Comparison of ENCODE assay signal across 26 cellular contexts in the genomic region with DNA sequence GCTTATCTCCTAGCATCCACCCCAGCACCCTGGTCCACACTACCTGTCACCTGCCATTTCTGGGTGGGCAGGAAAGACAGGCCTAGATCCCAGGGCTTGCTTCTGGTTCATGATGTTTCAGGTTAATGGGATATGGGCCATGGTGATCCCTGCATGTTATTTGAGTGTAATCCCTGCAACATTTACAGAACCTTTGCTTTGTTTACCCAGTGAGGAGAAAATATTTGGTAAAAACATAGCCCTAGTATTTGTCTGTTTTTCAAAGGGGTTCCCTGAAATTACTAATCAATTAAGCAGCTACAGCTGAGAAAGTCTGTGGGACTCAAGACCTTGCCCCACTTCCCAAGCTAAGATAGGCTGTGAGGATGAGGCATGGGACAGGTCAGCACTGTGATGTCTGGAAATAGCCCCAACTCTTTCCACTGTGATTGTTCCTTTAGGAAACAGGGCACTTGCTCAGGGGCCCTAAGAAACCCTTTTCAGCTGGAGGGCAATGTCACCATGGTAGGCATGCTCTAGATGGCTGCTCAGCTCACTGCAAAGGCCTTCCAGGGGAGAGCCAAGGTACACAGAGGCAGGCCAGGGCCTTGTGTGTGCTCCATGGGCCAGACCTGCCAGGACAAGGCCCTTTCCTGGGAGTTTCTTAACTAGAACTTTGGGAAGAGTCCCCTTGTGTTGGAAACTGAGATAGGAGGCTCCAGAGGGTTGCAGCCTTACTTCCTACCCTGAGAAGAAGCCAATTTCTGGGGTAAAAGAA. TPM values are rescaled to one million over a fixed set of nuclear protein-coding genes. Genes with fewer than 3 reads are reported as not detected.
DNase-seq lines count a peak whose midpoint lies in the region; ATAC-seq, FAIRE-seq and TF ChIP-seq lines count a peak whose summit lies in the region.
"Had no signal": no experiment of that assay in that cellular context is flagged by ENCODE, and none has a peak within 500 bp of the region (broad histone marks: within the 10 kb centered on the region; RNA-seq: fewer than 3 reads in every experiment).

No MANE protein-coding gene starts in this region.

- no peak for FAIRE-seq in GM12891 (lab: Jason Lieb, UNC)
- FAIRE-seq: G401.6, GM18507 had no signal

- ATAC-seq in HG03342 (IDR thresholded peaks at IDR 0.05; ENCODE audit: unreplicated experiment) (no peak), GM21717 (IDR thresholded peaks at IDR 0.05; ENCODE audit: unreplicated experiment) (no peak)
- ATAC-seq: activated CD4-positive, CD25-positive, alpha-beta regulatory T cell treated with anti-CD3 and anti-CD28 coated beads, Interleukin-2, amount 50 U/mL, for 24 hours; activated CD8-positive, alpha-beta T cell treated with anti-CD3 and anti-CD28 coated beads, Interleukin-2, amount 10 ng/mL, durations not matched to agents 7 days and 5 days; HCT116 had no signal

- no peaks in the 10 kb centered on the region for H3K36me3 ChIP-seq in A673 (ENCODE audit: insufficient read depth, low read length, poor library complexity, severe bottlenecking)
- H3K36me3 ChIP-seq in HUES48 (ENCODE audit: control insufficient read depth, insufficient read depth, low read length): no peaks in the 10 kb centered on the region
- H3K36me3 ChIP-seq in hepatocyte (replicated peaks; ENCODE audit: insufficient read depth, low read depth): no peaks in the 10 kb centered on the region
- no peaks in the 10 kb centered on the region for H3K36me3 ChIP-seq in neural progenitor cell
- H3K36me3 ChIP-seq: adrenal gland, left lung, uterus had no signal

- H3K4me2 ChIP-seq in hepatocyte (peak overlapping the region; percentile 18), neural progenitor cell (peak overlapping the region; percentile 6)

- no peaks in the 10 kb centered on the region for H3K9me3 Mint-ChIP-seq in neural progenitor cell
- H3K9me3 Mint-ChIP-seq: activated T-cell treated with anti-CD3 and anti-CD28 coated beads, Interleukin-2, amount 50 U/mL, for 24 hours; CD4-positive, alpha-beta memory T cell had no signal

- H3K9me2 ChIP-seq in hepatocyte (replicated peaks; ENCODE audit: insufficient read depth): no peaks in the 10 kb centered on the region

- BruUV-seq in A673 (replicated peaks; lab: Mats Ljungman, UMichigan): no TSS peak

- H2AFZ ChIP-seq in hepatocyte (no peak overlapping the region), neural progenitor cell (replicated peaks) (peak overlapping the region; percentile 59)

- no peak for TF ChIP-seq POLR2A in GM12891 (IDR thresholded peaks at IDR 0.05; ENCODE audit: low read depth, low read length)

- no peaks in the 10 kb centered on the region for H3F3A ChIP-seq in neural progenitor cell (ENCODE audit: low read depth)

- no peaks in the 10 kb centered on the region for H3K9me3 ChIP-seq in A673 (ENCODE audit: low read depth, low read length, poor library complexity, severe bottlenecking)
- H3K9me3 ChIP-seq in HUES48 (ENCODE audit: control insufficient read depth, insufficient read depth, low read length): no peaks in the 10 kb centered on the region
- no peaks in the 10 kb centered on the region for H3K9me3 ChIP-seq in hepatocyte (ENCODE audit: low read depth)
- no peaks in the 10 kb centered on the region for H3K9me3 ChIP-seq in neural progenitor cell (ENCODE audit: low read depth)
- H3K9me3 ChIP-seq: adrenal gland, left lung, uterus had no signal

- H3K79me2 ChIP-seq in hepatocyte: peaks cover 19% of the 10 kb centered on the region
- H3K79me2 ChIP-seq in neural progenitor cell (ENCODE audit: low read depth): no peaks in the 10 kb centered on the region

- TF ChIP-seq CTCF in A673 (conservative IDR thresholded peaks at IDR 0.05; ENCODE audit: low read depth, low read length): no peak
- no peak for TF ChIP-seq CTCF in hepatocyte (IDR thresholded peaks at IDR 0.05; ENCODE audit: poor library complexity)
- no peak for TF ChIP-seq CTCF in neural progenitor cell (IDR thresholded peaks at IDR 0.05)

- H3K27me3 ChIP-seq in A673 (replicated peaks; ENCODE audit: insufficient read depth, low read depth, low read length, poor library complexity): no peaks in the 10 kb centered on the region
- H3K27me3 ChIP-seq in HUES48 (ENCODE audit: control insufficient read depth, insufficient read depth, low read length): no peaks in the 10 kb centered on the region
- no peaks in the 10 kb centered on the region for H3K27me3 ChIP-seq in hepatocyte
- no peaks in the 10 kb centered on the region for H3K27me3 ChIP-seq in neural progenitor cell
- H3K27me3 ChIP-seq: adrenal gland, left lung, uterus had no signal

- H3K27me3 Mint-ChIP-seq in neural progenitor cell (ENCODE audit: insufficient read depth, low read depth): peaks cover 6% of the 10 kb centered on the region
- H3K27me3 Mint-ChIP-seq: activated T-cell treated with anti-CD3 and anti-CD28 coated beads, Interleukin-2, amount 50 U/mL, for 24 hours; CD4-positive, alpha-beta memory T cell had no signal

- peaks cover 13% of the 10 kb centered on the region for H3K4me1 Mint-ChIP-seq in neural progenitor cell

- peak overlapping the region; percentile 84 for H3K27ac Mint-ChIP-seq in neural progenitor cell
- H3K27ac Mint-ChIP-seq: activated T-cell treated with anti-CD3 and anti-CD28 coated beads, Interleukin-2, amount 50 U/mL, for 24 hours had no signal

- H3K4me3 ChIP-seq in A673 (ENCODE audit: low read depth, low read length, poor library complexity, severe bottlenecking) (no peak overlapping the region), HUES48 (ENCODE audit: low read depth, low read length) (no peak overlapping the region), hepatocyte (no peak overlapping the region), neural progenitor cell (no peak overlapping the region)
- H3K4me3 ChIP-seq: adrenal gland, left lung, uterus had no signal

- H3K4me1 ChIP-seq in A673 (ENCODE audit: insufficient read depth, low read length, poor library complexity, severe bottlenecking) (peaks cover 5% of the 10 kb centered on the region), HUES48 (ENCODE audit: control insufficient read depth, insufficient read depth, low read length) (peaks cover 30% of the 10 kb centered on the region), hepatocyte (ENCODE audit: insufficient read depth) (peaks cover 30% of the 10 kb centered on the region), neural progenitor cell (peaks cover 19% of the 10 kb centered on the region)
- H3K4me1 ChIP-seq: adrenal gland, left lung, uterus had no signal

- intact Hi-C loops in A673 (cut with micrococcal nuclease; ENCODE audit: unreplicated experiment): no loop called here

- H3K9ac ChIP-seq in HUES48 (ENCODE audit: low read depth, low read length) (peak overlapping the region; percentile 5; the same call in 1 of the 2 replicates), neural progenitor cell (no peak overlapping the region)

- DNase-seq in A673 (ENCODE audit: low spot score): no peak
- DNase-seq in hepatocyte (ENCODE audit: low spot score): no peak
- no peak for DNase-seq in neural progenitor cell (ENCODE audit: low spot score)
- no peak for DNase-seq in GM12891 (ENCODE audit: insufficient read length, low spot score)
- no peak for DNase-seq in mucosa of gallbladder (ENCODE audit: low spot score)
- DNase-seq: activated CD8-positive, alpha-beta T cell treated with anti-CD3 and anti-CD28 coated beads, Interleukin-2, amount 10 ng/mL, durations not matched to agents 7 days and 5 days; activated naive CD4-positive, alpha-beta T cell; activated T-cell treated with anti-CD3 and anti-CD28 coated beads, Interleukin-2, amount 50 U/mL, for 24 hours; adrenal gland; caudate nucleus; CD4-positive, alpha-beta memory T cell; glutamatergic neuron; Karpas-422; left lung; NCI-H1694 treated with DMSO at 0.1 percent for 48 hours; stimulated activated CD4-positive, alpha-beta T cell treated with anti-CD3 and anti-CD28 coated beads, Interleukin-12 subunit alpha, Interleukin-12 subunit beta, amount 100 ng/mL, for 4 hours; T-helper 9 cell; uterus had no signal

- no peaks in the 10 kb centered on the region for H3K36me3 Mint-ChIP-seq in neural progenitor cell

- H3K27ac ChIP-seq in A673 (ENCODE audit: low read depth, low read length, poor library complexity, severe bottlenecking): peak overlapping the region; percentile 21
- peak overlapping the region; percentile 72 for H3K27ac ChIP-seq in HUES48 (ENCODE audit: low read depth, low read length)
- peak overlapping the region; percentile 88 for H3K27ac ChIP-seq in hepatocyte
- H3K27ac ChIP-seq in neural progenitor cell: peak overlapping the region; percentile 63
- H3K27ac ChIP-seq: adrenal gland, left lung, RWPE1, uterus had no signal

- CTCF ChIA-PET in A673 (lab: Charles Lee): no interaction called here

- H4K20me1 ChIP-seq in hepatocyte (ENCODE audit: insufficient read depth, poor library complexity, severe bottlenecking) (no peaks in the 10 kb centered on the region), neural progenitor cell (ENCODE audit: low read depth) (no peaks in the 10 kb centered on the region)

- H3K4me3 Mint-ChIP-seq in neural progenitor cell: no peak overlapping the region
- H3K4me3 Mint-ChIP-seq: activated CD8-positive, alpha-beta T cell treated with anti-CD3 and anti-CD28 coated beads, Interleukin-2, amount 10 ng/mL, durations not matched to agents 7 days and 5 days; activated T-cell treated with anti-CD3 and anti-CD28 coated beads, Interleukin-2, amount 50 U/mL, for 24 hours; CD4-positive, alpha-beta memory T cell had no signal

- POLR2A ChIA-PET in A673 (lab: Charles Lee; ENCODE audit: low non-redundant PET): interaction anchor here (0.6 kb wide), 1 partner anchor 31 kb away, joined by 3 read pairs; no protein-coding TSS in a partner anchor

TF ChIP-seq in GM12891, 5 proteins besides CTCF, POLR2A, EP300 and RAD21:
- TF ChIP-seq PAX5 (IDR thresholded peaks at IDR 0.05; ENCODE audit: insufficient read depth, low read length, severe bottlenecking): no peak
- TF ChIP-seq POLR2AphosphoS5 (IDR thresholded peaks at IDR 0.05; ENCODE audit: low read depth, low read length): no peak
- TF ChIP-seq SPI1 (IDR thresholded peaks at IDR 0.05; ENCODE audit: low read depth, low read length): no peak
- no peak for TF ChIP-seq TAF1 (IDR thresholded peaks at IDR 0.05; ENCODE audit: low read depth, low read length)
- no peak for TF ChIP-seq POU2F2 (IDR thresholded peaks at IDR 0.05; ENCODE audit: low read depth, low read length)

RNA-seq across cellular contexts. Expression of gene TRANK1, which starts 11.1 kb away (rescaled TPM):
- total RNA-seq in A673 (2021) (6.3 and 7.3 TPM in 2 replicates), hepatocyte (16.7 and 19.9 TPM in 2 replicates), neural progenitor cell (ENCODE audit: low replicate concordance) (10.5 and 12.1 TPM in 2 replicates), mucosa of gallbladder (44.2 TPM)
- polyA plus RNA-seq in hepatocyte: 8.5 and 9.4 TPM in 2 replicates
- polyA plus RNA-seq in GM12891 (2012; ENCODE audit: low read depth, missing spikeins): 3.1 TPM

RNA-seq across cellular contexts. Expression of gene EPM2AIP1, which starts 59.2 kb away (rescaled TPM):
- total RNA-seq in A673 (2021) (19.8 and 25.8 TPM in 2 replicates), hepatocyte (32.4 and 34.8 TPM in 2 replicates), neural progenitor cell (ENCODE audit: low replicate concordance) (27.4 and 51.4 TPM in 2 replicates), mucosa of gallbladder (24.6 TPM)
- polyA plus RNA-seq in hepatocyte: 13.8 and 14.6 TPM in 2 replicates
- polyA plus RNA-seq in GM12891 (2012; ENCODE audit: low read depth, missing spikeins): 13.5 TPM

RNA-seq across cellular contexts. Expression of gene MLH1, which starts 59.6 kb away (rescaled TPM):
- total RNA-seq in A673 (2021) (50.6 and 60.7 TPM in 2 replicates), hepatocyte (34.5 and 37.7 TPM in 2 replicates), neural progenitor cell (ENCODE audit: low replicate concordance) (68.3 and 71.1 TPM in 2 replicates), mucosa of gallbladder (30.0 TPM)
- polyA plus RNA-seq in hepatocyte: 20.6 and 28.1 TPM in 2 replicates
- 42.0 TPM for polyA plus RNA-seq in GM12891 (2012; ENCODE audit: low read depth, missing spikeins)

Comparison
In these comparisons a context has a peak if more than half of its experiments do, and no peak if none do; other contexts are left out.
1. H3K27ac ChIP-seq: peak in every context shown above with its lines; median percentile 88 in hepatocyte; 72 in HUES48; 63 in neural progenitor cell; 21 in A673.